ENCODE assay signal across 6 cellular contexts in the genomic region with DNA sequence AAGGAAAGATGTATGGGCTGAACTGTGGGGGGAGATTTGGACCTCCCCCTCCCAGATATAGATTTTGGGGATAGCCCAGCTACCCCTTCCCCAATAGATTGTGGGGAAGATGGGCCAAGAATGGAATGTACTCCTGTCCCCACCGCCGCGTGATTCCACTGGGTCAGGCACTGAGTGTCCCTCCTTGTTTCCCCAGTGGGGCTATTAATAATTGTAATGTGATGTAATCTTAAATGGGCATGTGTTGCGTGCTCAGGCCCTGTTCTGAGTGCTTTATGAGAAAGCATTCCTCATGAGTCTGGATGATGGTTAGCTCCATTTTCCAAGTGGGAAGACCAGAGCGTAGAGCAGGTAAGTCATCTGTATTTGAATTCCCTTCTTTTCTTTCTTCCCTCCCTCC. TPM values are rescaled to one million over a fixed set of nuclear protein-coding genes. Genes with fewer than 3 reads are reported as not detected.
DNase-seq lines count a peak whose midpoint lies in the region; ATAC-seq, FAIRE-seq and TF ChIP-seq lines count a peak whose summit lies in the region.

No MANE protein-coding gene starts in this region.

- no peak for TF ChIP-seq EP300 in GM12878 (IDR thresholded peaks at IDR 0.05; ENCODE audit: borderline replicate concordance in 1 of 2, control insufficient read depth in 1 of 2, low read depth in 2 of 2, low read length in 2 of 2)

- H4K20me1 ChIP-seq in GM23248 (ENCODE audit: insufficient read depth) (no peaks in the 10 kb centered on the region; the same call in 1 of the 2 replicates), GM12878 (ENCODE audit: control insufficient read depth, insufficient read depth) (0 out of 2 replicates have a peak, but pooled peaks cover under 1% of the 10 kb centered on the region)

- in situ Hi-C loops in GM23248 (cut with MboI) (no loop called here), GM12878 (cut with MboI) (no loop called here)

- WGBS in GM23248 (ENCODE audit: low coverage in 1 of 2, low lambda C conversion rate in 2 of 2, missing lambda C conversion rate in 2 of 2), 2 experiments = 68 to 86% methylated on average over 5 of the region's 5 CpGs
- 80% methylated on average over 5 of the region's 5 CpGs for WGBS in GM12878 (ENCODE audit: insufficient coverage, insufficient replicate concordance, low lambda C conversion rate, missing lambda C conversion rate)

- H2AFZ ChIP-seq in GM23248 (no peak overlapping the region), GM12878 (ENCODE audit: control insufficient read depth, low read depth, low read length) (no peak overlapping the region)

- peak; percentile 27; the same call in 1 of the 2 replicates for TF ChIP-seq POLR2A in GM12878 (IDR thresholded peaks at IDR 0.05; ENCODE audit: low read depth, low read length)
- no peak for TF ChIP-seq POLR2A in GM18505 (IDR thresholded peaks at IDR 0.05; ENCODE audit: borderline replicate concordance, extremely low read depth, insufficient read depth, insufficient read length)

- H3K9me2 ChIP-seq in GM23248 (ENCODE audit: insufficient read depth) = no peaks in the 10 kb centered on the region

- intact Hi-C loops in GM12878 (cut with micrococcal nuclease; ENCODE audit: unreplicated experiment) (no loop called here), natural killer cell (cut with micrococcal nuclease) (loop anchor here (2.0 kb wide), 2 partner anchors 13 to 27 kb away; a partner anchor contains a TSS)

- ATAC-seq in GM12878 = no peak
- no peak for ATAC-seq in natural killer cell
- no peak for ATAC-seq in GM18505 (IDR thresholded peaks at IDR 0.05; ENCODE audit: unreplicated experiment)

- no peak for TF ChIP-seq CTCF in GM12878 (IDR thresholded peaks at IDR 0.05 in 2 of 3, conservative IDR thresholded peaks at IDR 0.05 in 1 of 3; ENCODE audit: control insufficient read depth in 2 of 3, extremely low read depth in 1 of 3, insufficient read depth in 1 of 3, low read depth in 3 of 3, low read length in 3 of 3)
- no peak for TF ChIP-seq CTCF in natural killer cell (IDR thresholded peaks at IDR 0.05)

- no peaks in the 10 kb centered on the region for H3K36me3 Mint-ChIP-seq in natural killer cell

- peak overlapping the region; percentile 88 for H3K27ac ChIP-seq in GM23248
- H3K27ac ChIP-seq in GM12878 (ENCODE audit: control insufficient read depth, insufficient read depth) = peak overlapping the region; percentile 88

- peak overlapping the region; percentile 100 for H3K4me3 Mint-ChIP-seq in natural killer cell

- SMC1A ChIA-PET in GM12878 (lab: Charles Lee; ENCODE audit: uncharacterized antibody, unreplicated experiment) = interaction anchor here (1.0 kb wide), 1 partner anchor 45 kb away, joined by 3 read pairs; no protein-coding TSS in a partner anchor

- DNase-seq in GM23248 = peak; percentile 68
- no peak for DNase-seq in GM12878 (ENCODE audit: low read depth, low spot score)
- DNase-seq in natural killer cell = no peak
- DNase-seq in hippocampal formation (lab: John Stamatoyannopoulos, UW) = no peak
- no peak for DNase-seq in DMS79 (lab: John Stamatoyannopoulos, UW)

- POLR2A ChIA-PET in GM12878 (lab: Charles Lee) = interaction anchor here (0.6 to 2.6 kb wide), 3 partner anchors 12 to 40 kb away, joined by 3 to 26 read pairs (median 4); a partner anchor contains a TSS

- H3K4me1 ChIP-seq in GM23248 (ENCODE audit: insufficient read depth) = peaks cover 18% of the 10 kb centered on the region
- H3K4me1 ChIP-seq in GM12878 (ENCODE audit: control insufficient read depth, insufficient read depth, low read length) = peaks cover 14% of the 10 kb centered on the region

- H3K9ac ChIP-seq in GM23248 (peak overlapping the region; percentile 96), GM12878 (ENCODE audit: control insufficient read depth, insufficient read depth, low read length) (peak overlapping the region; percentile 89)

- no peaks in the 10 kb centered on the region for H3K27me3 ChIP-seq in GM23248 (replicated peaks; ENCODE audit: insufficient read depth)
- H3K27me3 ChIP-seq in GM12878 (replicated peaks in 1 of 2; ENCODE audit: control insufficient read depth in 2 of 2, insufficient read depth in 2 of 2, low read length in 1 of 2) = no peaks in the 10 kb centered on the region

- no peaks in the 10 kb centered on the region for H3K9me3 Mint-ChIP-seq in natural killer cell

- no peaks in the 10 kb centered on the region for H3K27me3 Mint-ChIP-seq in natural killer cell (ENCODE audit: low read depth in 2 of 2)

- FAIRE-seq in GM12878 (lab: Jason Lieb, UNC) = no peak

- peaks cover 56% of the 10 kb centered on the region for H3K79me2 ChIP-seq in GM23248 (ENCODE audit: insufficient read depth)
- H3K79me2 ChIP-seq in GM12878 (ENCODE audit: control insufficient read depth, insufficient read depth, low read length) = peaks cover 28% of the 10 kb centered on the region

- no peak for TF ChIP-seq RAD21 in GM12878 (IDR thresholded peaks at IDR 0.05; ENCODE audit: insufficient read depth, low read depth, low read length)

- RAD21 ChIA-PET in GM12878 (lab: Charles Lee; ENCODE audit: unreplicated experiment) = interaction anchor here (0.6 to 4.8 kb wide), 4 partner anchors 27 to 276 kb away, joined by 4 to 46 read pairs (median 4); a partner anchor contains a TSS

- H3K4me2 ChIP-seq in GM23248 (ENCODE audit: unreplicated experiment) (peak overlapping the region; percentile 84), GM12878 (ENCODE audit: control insufficient read depth, insufficient read depth) (peak overlapping the region; percentile 97)

- H3K4me3 ChIP-seq in GM23248 (peak overlapping the region; percentile 92), GM12878 (peak overlapping the region; percentile 81)

- peaks cover 18% of the 10 kb centered on the region; the same call in 1 of the 2 replicates for H3K36me3 ChIP-seq in GM23248 (ENCODE audit: low read depth)
- H3K36me3 ChIP-seq in GM12878 (ENCODE audit: control insufficient read depth in 2 of 2, insufficient read depth in 2 of 2, low read length in 1 of 2) = peaks cover 6 to 12% of the 10 kb centered on the region in 2 experiments; a peak in 3 of 4 replicates

- no peaks in the 10 kb centered on the region for H3K9me3 ChIP-seq in GM23248 (ENCODE audit: low read depth)
- no peaks in the 10 kb centered on the region for H3K9me3 ChIP-seq in GM12878 (replicated peaks; ENCODE audit: control insufficient read depth, insufficient read depth, low read length)

- no peaks in the 10 kb centered on the region for H3F3A ChIP-seq in GM23248 (ENCODE audit: insufficient read depth)

- H3K27ac Mint-ChIP-seq in natural killer cell = peak overlapping the region; percentile 99 to 100

- no TSS peak for BruUV-seq in GM12878 (replicated peaks; lab: Mats Ljungman, UMichigan)

- CTCF ChIA-PET in GM12878 (lab: Yijun Ruan, JAX) = interaction anchor here (1.0 to 2.8 kb wide), 2 partner anchors 28 to 474 kb away, joined by 4 to 25 read pairs; a partner anchor contains a TSS

- H3K4me1 Mint-ChIP-seq in natural killer cell = peaks cover 25 to 33% of the 10 kb centered on the region in 2 donors

RNA-seq across cellular contexts. Expression of a gene that starts 1.4 kb away (rescaled TPM):
- total RNA-seq in GM23248 (2014; rRNA removed; shearing (Covaris generic)) = 231 and 331 TPM in 2 replicates
- polyA plus RNA-seq in GM23248 (2016; fragmentation: Nextera tagmentation; extraction: Ambion mirVana) (292 and 305 TPM in 2 replicates), GM12878 (2011; rRNA removed) (235 and 409 TPM in 2 replicates), GM12878 (2014; fragmentation: Illumina TruSeq; extraction: Trizol) (184 and 210 TPM in 2 replicates), GM12878 (2014; fragmentation: Nextera tagmentation; extraction: Ambion mirVana) (10 to 100 TPM; 81.2 to 99.0 TPM), GM12878 (2014; rRNA removed) (329 and 346 TPM in 2 replicates), GM12878 (2016; fragmentation: Nextera tagmentation; extraction: Ambion mirVana) (100 to 1,000 TPM; 327 to 341 TPM)
- 69.3 and 72.2 TPM in 2 replicates for total RNA-seq in GM12878 (2013; cell fraction: nucleolus; rRNA removed)
- total RNA-seq in GM12878 (2014; rRNA removed) (294 and 336 TPM in 2 replicates), GM12878 (2014; rRNA removed; fragmentation: Illumina TruSeq; extraction: Trizol) (164 and 180 TPM in 2 replicates), GM12878 (2021) (180 and 189 TPM in 2 replicates), natural killer cell (100 to 1,000 TPM; 109 to 115 (median 109) TPM)
- polyA plus RNA-seq in GM12878 (2011; ENCODE audit: low read depth) = 83.0 TPM
- polyA plus RNA-seq in GM12878 (2011; cell fraction: cytosol; rRNA removed) = 430 and 613 TPM in 2 replicates
- polyA plus RNA-seq in GM12878 (2011; cell fraction: nucleus; rRNA removed) = 204 and 265 TPM in 2 replicates
- 160 and 165 TPM in 2 replicates for polyA plus RNA-seq in GM12878 (2012)
- 244 and 321 TPM in 2 replicates for polyA minus RNA-seq in GM12878 (2011; rRNA and poly(A)+ RNA removed)
- 59.7 and 83.7 TPM in 2 replicates for polyA minus RNA-seq in GM12878 (2011; cell fraction: cytosol; rRNA and poly(A)+ RNA removed)
- 42.4 and 72.0 TPM in 2 replicates for polyA minus RNA-seq in GM12878 (2011; cell fraction: nucleus; rRNA and poly(A)+ RNA removed)

RNA-seq across cellular contexts. Expression of a gene that starts 12.1 kb away (rescaled TPM):
- 1.1 and 1.8 TPM in 2 replicates for total RNA-seq in GM23248 (2014; rRNA removed; shearing (Covaris generic))
- polyA plus RNA-seq in GM23248 (2016; fragmentation: Nextera tagmentation; extraction: Ambion mirVana) = 1.4 and 2.0 TPM in 2 replicates
- total RNA-seq in GM12878 (2013; cell fraction: nucleolus; rRNA removed) = not detected in 2 replicates
- not detected in 2 replicates for total RNA-seq in GM12878 (2014; rRNA removed)
- total RNA-seq in GM12878 (2014; rRNA removed; fragmentation: Illumina TruSeq; extraction: Trizol) = not detected in 2 replicates
- not detected in 2 replicates for total RNA-seq in GM12878 (2021)
- not detected for polyA plus RNA-seq in GM12878 (2011; ENCODE audit: low read depth)
- not detected in 2 replicates for polyA plus RNA-seq in GM12878 (2011; rRNA removed)
- not detected in 2 replicates for polyA plus RNA-seq in GM12878 (2011; cell fraction: cytosol; rRNA removed)
- polyA plus RNA-seq in GM12878 (2011; cell fraction: nucleus; rRNA removed) = not detected in 2 replicates
- polyA plus RNA-seq in GM12878 (2012) = 0.25 and 0.37 TPM in 2 replicates
- polyA plus RNA-seq in GM12878 (2014; fragmentation: Illumina TruSeq; extraction: Trizol) = not detected in 2 replicates
- not detected for polyA plus RNA-seq in GM12878 (2014; fragmentation: Nextera tagmentation; extraction: Ambion mirVana)
- not detected in 2 replicates for polyA plus RNA-seq in GM12878 (2014; rRNA removed)
- polyA plus RNA-seq in GM12878 (2016; fragmentation: Nextera tagmentation; extraction: Ambion mirVana) = not detected
- not detected in 2 replicates for polyA minus RNA-seq in GM12878 (2011; rRNA and poly(A)+ RNA removed)
- polyA minus RNA-seq in GM12878 (2011; cell fraction: cytosol; rRNA and poly(A)+ RNA removed) = not detected in 2 replicates
- not detected in 2 replicates for polyA minus RNA-seq in GM12878 (2011; cell fraction: nucleus; rRNA and poly(A)+ RNA removed)
- total RNA-seq in natural killer cell = not detected

RNA-seq across cellular contexts. Expression of a gene that starts 12.7 kb away (rescaled TPM):
- total RNA-seq in GM23248 (2014; rRNA removed; shearing (Covaris generic)) = 2.1 and 7.7 TPM in 2 replicates
- polyA plus RNA-seq in GM23248 (2016; fragmentation: Nextera tagmentation; extraction: Ambion mirVana) (1.8 and 1.9 TPM in 2 replicates), GM12878 (2011; rRNA removed) (0.61 and 0.79 TPM in 2 replicates), GM12878 (2014; fragmentation: Illumina TruSeq; extraction: Trizol) (0.11 and 0.24 TPM in 2 replicates), GM12878 (2014; fragmentation: Nextera tagmentation; extraction: Ambion mirVana) (under 1 TPM; 0.09 to 0.32 TPM), GM12878 (2014; rRNA removed) (0.31 and 0.88 TPM in 2 replicates), GM12878 (2016; fragmentation: Nextera tagmentation; extraction: Ambion mirVana) (under 1 TPM in 1 of 2 experiments, not detected in 1; 0.47 TPM)
- total RNA-seq in GM12878 (2013; cell fraction: nucleolus; rRNA removed) = 2.1 and 4.2 TPM in 2 replicates
- total RNA-seq in GM12878 (2014; rRNA removed) (0.05 TPM in 1 of 2 replicates, not detected in the other), GM12878 (2014; rRNA removed; fragmentation: Illumina TruSeq; extraction: Trizol) (0.23 and 0.27 TPM in 2 replicates), GM12878 (2021) (1.2 and 1.5 TPM in 2 replicates), natural killer cell (1 to 10 TPM; 1.1 to 4.2 (median 1.3) TPM)
- polyA plus RNA-seq in GM12878 (2011; ENCODE audit: low read depth) = 0.04 TPM
- polyA plus RNA-seq in GM12878 (2011; cell fraction: cytosol; rRNA removed) = 0.18 and 0.40 TPM in 2 replicates
- polyA plus RNA-seq in GM12878 (2011; cell fraction: nucleus; rRNA removed) = 4.8 and 6.4 TPM in 2 replicates
- 0.91 and 2.4 TPM in 2 replicates for polyA plus RNA-seq in GM12878 (2012)
- 0.52 and 0.73 TPM in 2 replicates for polyA minus RNA-seq in GM12878 (2011; rRNA and poly(A)+ RNA removed)
- polyA minus RNA-seq in GM12878 (2011; cell fraction: cytosol; rRNA and poly(A)+ RNA removed) = not detected in 2 replicates
- 1.1 and 2.0 TPM in 2 replicates for polyA minus RNA-seq in GM12878 (2011; cell fraction: nucleus; rRNA and poly(A)+ RNA removed)

RNA-seq across cellular contexts. Expression of a gene that starts 27.1 kb away (rescaled TPM):
- 18.1 and 27.3 TPM in 2 replicates for total RNA-seq in GM23248 (2014; rRNA removed; shearing (Covaris generic))
- 13.8 and 16.5 TPM in 2 replicates for polyA plus RNA-seq in GM23248 (2016; fragmentation: Nextera tagmentation; extraction: Ambion mirVana)
- 25.4 and 31.4 TPM in 2 replicates for total RNA-seq in GM12878 (2013; cell fraction: nucleolus; rRNA removed)
- 9.8 and 10.2 TPM in 2 replicates for total RNA-seq in GM12878 (2014; rRNA removed)
- total RNA-seq in GM12878 (2014; rRNA removed; fragmentation: Illumina TruSeq; extraction: Trizol) = 6.8 and 7.0 TPM in 2 replicates
- total RNA-seq in GM12878 (2021) = 11.2 and 14.2 TPM in 2 replicates
- polyA plus RNA-seq in GM12878 (2011; ENCODE audit: low read depth) = 5.0 TPM
- polyA plus RNA-seq in GM12878 (2011; rRNA removed) = 4.5 and 8.8 TPM in 2 replicates
- 13.9 and 19.4 TPM in 2 replicates for polyA plus RNA-seq in GM12878 (2011; cell fraction: cytosol; rRNA removed)
- polyA plus RNA-seq in GM12878 (2011; cell fraction: nucleus; rRNA removed) = 33.4 and 38.9 TPM in 2 replicates
- 14.4 and 15.0 TPM in 2 replicates for polyA plus RNA-seq in GM12878 (2012)
- polyA plus RNA-seq in GM12878 (2014; fragmentation: Illumina TruSeq; extraction: Trizol) = 1.7 and 3.5 TPM in 2 replicates
- polyA plus RNA-seq in GM12878 (2014; fragmentation: Nextera tagmentation; extraction: Ambion mirVana) = 1 to 10 TPM; 1.4 to 2.3 TPM
- polyA plus RNA-seq in GM12878 (2014; rRNA removed) = 17.1 and 23.5 TPM in 2 replicates
- polyA plus RNA-seq in GM12878 (2016; fragmentation: Nextera tagmentation; extraction: Ambion mirVana) = 10 to 100 TPM; 13.5 to 17.2 TPM
- 4.2 and 10.1 TPM in 2 replicates for polyA minus RNA-seq in GM12878 (2011; rRNA and poly(A)+ RNA removed)
- polyA minus RNA-seq in GM12878 (2011; cell fraction: cytosol; rRNA and poly(A)+ RNA removed) = 7.9 and 8.8 TPM in 2 replicates
- polyA minus RNA-seq in GM12878 (2011; cell fraction: nucleus; rRNA and poly(A)+ RNA removed) = 6.8 and 10.3 TPM in 2 replicates
- total RNA-seq in natural killer cell = 10 to 100 TPM; 36.9 to 42.1 (median 41.6) TPM

RNA-seq across cellular contexts. Expression of a gene that starts 40.1 kb away (rescaled TPM):
- 0.63 TPM in 1 of 2 replicates, not detected in the other for total RNA-seq in GM23248 (2014; rRNA removed; shearing (Covaris generic))
- polyA plus RNA-seq in GM23248 (2016; fragmentation: Nextera tagmentation; extraction: Ambion mirVana) = 0.53 and 1.1 TPM in 2 replicates
- total RNA-seq in GM12878 (2013; cell fraction: nucleolus; rRNA removed) = 14.5 and 16.4 TPM in 2 replicates
- 0.56 and 0.65 TPM in 2 replicates for total RNA-seq in GM12878 (2014; rRNA removed)
- 0.76 and 1.2 TPM in 2 replicates for total RNA-seq in GM12878 (2014; rRNA removed; fragmentation: Illumina TruSeq; extraction: Trizol)
- total RNA-seq in GM12878 (2021) = 1.2 and 1.7 TPM in 2 replicates
- polyA plus RNA-seq in GM12878 (2011; ENCODE audit: low read depth) = 0.66 TPM
- 0.61 and 1.1 TPM in 2 replicates for polyA plus RNA-seq in GM12878 (2011; rRNA removed)
- polyA plus RNA-seq in GM12878 (2011; cell fraction: cytosol; rRNA removed) = 0.57 and 0.99 TPM in 2 replicates
- polyA plus RNA-seq in GM12878 (2011; cell fraction: nucleus; rRNA removed) = 2.2 and 3.3 TPM in 2 replicates
- 0.77 and 0.96 TPM in 2 replicates for polyA plus RNA-seq in GM12878 (2012)
- 0.15 and 0.98 TPM in 2 replicates for polyA plus RNA-seq in GM12878 (2014; fragmentation: Illumina TruSeq; extraction: Trizol)
- under 1 TPM; 0.11 to 0.15 TPM for polyA plus RNA-seq in GM12878 (2014; fragmentation: Nextera tagmentation; extraction: Ambion mirVana)
- polyA plus RNA-seq in GM12878 (2014; rRNA removed) = 0.70 and 0.75 TPM in 2 replicates
- polyA plus RNA-seq in GM12878 (2016; fragmentation: Nextera tagmentation; extraction: Ambion mirVana) = 1 to 10 TPM in 1 of 2 experiments, under 1 TPM in 1; 0.15 to 1.3 TPM
- polyA minus RNA-seq in GM12878 (2011; rRNA and poly(A)+ RNA removed) = 4.1 and 5.6 TPM in 2 replicates
- 0.73 TPM in 1 of 2 replicates, not detected in the other for polyA minus RNA-seq in GM12878 (2011; cell fraction: cytosol; rRNA and poly(A)+ RNA removed)
- 3.9 and 7.2 TPM in 2 replicates for polyA minus RNA-seq in GM12878 (2011; cell fraction: nucleus; rRNA and poly(A)+ RNA removed)
- 10 to 100 TPM; 16.6 to 29.2 (median 25.6) TPM for total RNA-seq in natural killer cell
